ENCODE assay signal across 11 cellular contexts in the genomic region with DNA sequence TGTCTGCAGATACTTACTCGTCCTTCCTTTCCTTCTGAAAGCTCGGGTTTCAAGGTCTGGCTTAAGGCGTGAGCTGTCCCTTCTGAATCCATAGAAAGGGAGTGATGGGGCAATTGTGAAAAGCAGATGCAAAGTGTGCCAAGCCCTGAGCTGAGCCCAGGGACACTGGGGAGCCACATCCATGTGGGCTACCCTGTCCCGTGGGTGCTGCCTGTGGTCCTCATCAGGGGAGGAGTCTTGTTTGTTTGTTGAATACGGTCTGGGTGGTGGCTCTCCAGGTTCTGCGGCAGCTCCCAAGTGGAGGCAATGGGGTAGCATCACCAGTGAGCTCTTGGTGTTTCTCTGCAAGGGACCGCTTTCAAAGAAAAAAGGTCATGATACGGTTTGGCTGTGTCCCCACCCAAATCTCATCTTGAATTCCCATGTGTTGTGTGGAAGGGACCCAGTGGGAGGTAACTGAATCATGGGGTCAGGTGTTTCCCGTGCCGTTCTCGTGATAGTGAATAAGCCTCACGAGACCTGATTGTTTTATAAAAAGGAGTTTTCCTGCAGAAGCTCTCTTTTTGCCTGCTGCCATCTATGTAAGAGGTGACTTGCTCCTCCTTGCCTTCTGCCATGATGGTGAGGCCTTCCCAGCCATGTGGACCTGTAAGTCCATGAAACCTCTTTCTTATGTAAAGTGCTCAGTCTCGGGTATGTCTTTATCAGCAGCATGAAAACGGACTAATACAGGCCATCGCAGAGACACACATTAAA. TPM values are rescaled to one million over a fixed set of nuclear protein-coding genes. Genes with fewer than 3 reads are reported as not detected.
DNase-seq lines count a peak whose midpoint lies in the region; ATAC-seq and TF ChIP-seq lines count a peak whose summit lies in the region.
"Had no signal": no experiment of that assay in that cellular context is flagged by ENCODE, and none has a peak within 500 bp of the region (broad histone marks: within the 10 kb centered on the region; RNA-seq: fewer than 3 reads in every experiment).

No MANE protein-coding gene starts in this region.

- peak overlapping the region; percentile 97 for H3K4me3 Mint-ChIP-seq in activated naive CD4-positive, alpha-beta T cell treated with anti-CD3 and anti-CD28 coated beads, Interleukin-2, amount 50 U/mL, for 24 hours
- H3K4me3 Mint-ChIP-seq in activated T-helper 2 cell treated with anti-CD3 and anti-CD28 coated beads, Interferon-gamma antibody, Interleukin-2, Interleukin-4, amounts not matched to agents 10 μg/mL and 5 μg/mL and 100 μg/mL, durations not matched to agents 14 hours and 24 hours and 36 hours (ENCODE audit: low read depth) = peak overlapping the region; percentile 45

- no peak overlapping the region for H3K4me2 ChIP-seq in mesendoderm (ENCODE audit: low read length)

- H3K27me3 ChIP-seq in mesendoderm (ENCODE audit: insufficient read depth, low read length, poor library complexity) = no peaks in the 10 kb centered on the region
- H3K27me3 ChIP-seq in thyroid gland = no peaks in the 10 kb centered on the region
- no peaks in the 10 kb centered on the region for H3K27me3 ChIP-seq in body of pancreas

- H2BK15ac ChIP-seq in mesendoderm (replicated peaks; ENCODE audit: low read depth) = no peak overlapping the region

- peaks cover 32% of the 10 kb centered on the region for H3K4me1 Mint-ChIP-seq in activated naive CD4-positive, alpha-beta T cell treated with anti-CD3 and anti-CD28 coated beads, Interleukin-2, amount 50 U/mL, for 24 hours
- H3K4me1 Mint-ChIP-seq in activated T-helper 2 cell treated with anti-CD3 and anti-CD28 coated beads, Interferon-gamma antibody, Interleukin-2, Interleukin-4, amounts not matched to agents 10 μg/mL and 5 μg/mL and 100 μg/mL, durations not matched to agents 14 hours and 24 hours and 36 hours (ENCODE audit: low read depth) = peaks cover 17% of the 10 kb centered on the region

- no peak overlapping the region for H3K56ac ChIP-seq in mesendoderm (ENCODE audit: low read length)

- no peak overlapping the region for H4K8ac ChIP-seq in mesendoderm (ENCODE audit: low read depth, low read length)

- intact Hi-C loops in activated T-helper 2 cell treated with anti-CD3 and anti-CD28 coated beads, Interferon-gamma antibody, Interleukin-2, Interleukin-4, amounts not matched to agents 10 μg/mL and 5 μg/mL and 100 μg/mL, durations not matched to agents 14 hours and 24 hours and 36 hours (cut with micrococcal nuclease) = loop anchor here (5.0 kb wide), 1 partner anchor 38 kb away; a partner anchor contains a TSS
- intact Hi-C loops in thyroid gland (cut with DNase I) (no loop called here), body of pancreas (cut with DNase I) (loop anchor here (10.0 kb wide), 1 partner anchor 96 kb away; no protein-coding TSS in a partner anchor)

- H3K4me3 ChIP-seq in mesendoderm (ENCODE audit: low read length) (no peak overlapping the region), thyroid gland (replicated peaks in 1 of 3) (no peak overlapping the region), body of pancreas (no peak overlapping the region)

- ATAC-seq in HG03045 (IDR thresholded peaks at IDR 0.05; ENCODE audit: unreplicated experiment) (no peak), body of pancreas (no peak)

- no peaks in the 10 kb centered on the region for H3K36me3 ChIP-seq in mesendoderm (ENCODE audit: control insufficient read depth, insufficient read depth, low read length)
- H3K36me3 ChIP-seq in thyroid gland = peaks cover 5 to 9% of the 10 kb centered on the region in 2 donors
- H3K36me3 ChIP-seq in body of pancreas (replicated peaks in 1 of 2; ENCODE audit: insufficient read depth in 1 of 2, low read depth in 2 of 2) = peaks cover 0 to 5% of the 10 kb centered on the region in 2 donors

- H3K9me3 ChIP-seq in thyroid gland (no peaks in the 10 kb centered on the region), body of pancreas (no peaks in the 10 kb centered on the region)

- no CpG with 5 or more reads among the region's 15 CpGs for WGBS in mesendoderm (ENCODE audit: extremely low coverage, insufficient coverage, low lambda C conversion rate)
- WGBS in thyroid gland, 2 donors = 88% methylated on average over 15 of the region's 15 CpGs
- 84 to 87% methylated on average over 15 of the region's 15 CpGs for WGBS in body of pancreas, 2 donors

- H3K79me1 ChIP-seq in mesendoderm (ENCODE audit: low read length) = peaks cover 4% of the 10 kb centered on the region

- no peak for DNase-seq in activated naive CD4-positive, alpha-beta T cell treated with Interleukin-2 at 50 U/mL for 16 hours
- no peak for DNase-seq in activated T-helper 2 cell treated with anti-CD3 and anti-CD28 coated beads, Interferon-gamma antibody, Interleukin-2, Interleukin-4, amounts not matched to agents 10 μg/mL and 5 μg/mL and 100 μg/mL, durations not matched to agents 14 hours and 24 hours and 36 hours (ENCODE audit: low spot score)
- DNase-seq in mesendoderm = no peak
- no peak for DNase-seq in thyroid gland
- no peak for DNase-seq in body of pancreas
- DNase-seq in NCI-H345 (lab: John Stamatoyannopoulos, UW) = no peak
- DNase-seq: activated CD4-positive, alpha-beta T cell treated with anti-CD3 and anti-CD28 coated beads for 1 hour; AML-193; NK-92 treated with Interleukin-12 subunit alpha and Interleukin-12 subunit beta, amount 100 ng/mL, for 24 hours had no signal

- H3K27ac ChIP-seq in mesendoderm (ENCODE audit: low read depth, low read length) (no peak overlapping the region), thyroid gland (peak overlapping the region in 2 of 3 donors; percentile 34 to 75), body of pancreas (peak overlapping the region in 1 of 4 donors; percentile 76)

- no peak overlapping the region for H3K23ac ChIP-seq in mesendoderm (ENCODE audit: low read length)

- no peak overlapping the region for H2AK5ac ChIP-seq in mesendoderm (ENCODE audit: low read length)

- H2BK120ac ChIP-seq in mesendoderm (ENCODE audit: low read depth, low read length) = no peak overlapping the region

- H4K5ac ChIP-seq in mesendoderm (ENCODE audit: low read length) = peak overlapping the region; percentile 5

- peaks cover 8% of the 10 kb centered on the region for H3K79me2 ChIP-seq in mesendoderm (ENCODE audit: control insufficient read depth, insufficient read depth, low read length)

- peak overlapping the region; percentile 99 for H3K27ac Mint-ChIP-seq in activated naive CD4-positive, alpha-beta T cell treated with anti-CD3 and anti-CD28 coated beads, Interleukin-2, amount 50 U/mL, for 24 hours
- H3K27ac Mint-ChIP-seq in activated T-helper 2 cell treated with anti-CD3 and anti-CD28 coated beads, Interferon-gamma antibody, Interleukin-2, Interleukin-4, amounts not matched to agents 10 μg/mL and 5 μg/mL and 100 μg/mL, durations not matched to agents 14 hours and 24 hours and 36 hours = peak overlapping the region; percentile 89

- no peak overlapping the region for H3K9ac ChIP-seq in mesendoderm (ENCODE audit: low read length)

- peaks cover 7% of the 10 kb centered on the region for H3K36me3 Mint-ChIP-seq in activated naive CD4-positive, alpha-beta T cell treated with anti-CD3 and anti-CD28 coated beads, Interleukin-2, amount 50 U/mL, for 24 hours
- H3K36me3 Mint-ChIP-seq in activated T-helper 2 cell treated with anti-CD3 and anti-CD28 coated beads, Interferon-gamma antibody, Interleukin-2, Interleukin-4, amounts not matched to agents 10 μg/mL and 5 μg/mL and 100 μg/mL, durations not matched to agents 14 hours and 24 hours and 36 hours (ENCODE audit: low read depth) = peaks cover 12% of the 10 kb centered on the region

- H3K4me1 ChIP-seq in mesendoderm (ENCODE audit: control insufficient read depth, low read depth, low read length) (no peaks in the 10 kb centered on the region), thyroid gland (peaks cover 6 to 22% of the 10 kb centered on the region in 2 donors), body of pancreas (peaks cover 21% of the 10 kb centered on the region)

- no peak overlapping the region for H3K18ac ChIP-seq in mesendoderm (ENCODE audit: low read length)

- no peak overlapping the region for H2BK5ac ChIP-seq in mesendoderm (ENCODE audit: low read length)

- H3K4ac ChIP-seq in mesendoderm (ENCODE audit: low read depth, low read length) = no peak overlapping the region

- no peaks in the 10 kb centered on the region for H3K9me3 Mint-ChIP-seq in activated naive CD4-positive, alpha-beta T cell treated with anti-CD3 and anti-CD28 coated beads, Interleukin-2, amount 50 U/mL, for 24 hours
- H3K9me3 Mint-ChIP-seq in activated T-helper 2 cell treated with anti-CD3 and anti-CD28 coated beads, Interferon-gamma antibody, Interleukin-2, Interleukin-4, amounts not matched to agents 10 μg/mL and 5 μg/mL and 100 μg/mL, durations not matched to agents 14 hours and 24 hours and 36 hours = no peaks in the 10 kb centered on the region

- TF ChIP-seq CTCF in thyroid gland (IDR thresholded peaks at IDR 0.05) (no peak), body of pancreas (IDR thresholded peaks at IDR 0.05) (no peak)

- H3K27me3 Mint-ChIP-seq in activated naive CD4-positive, alpha-beta T cell treated with anti-CD3 and anti-CD28 coated beads, Interleukin-2, amount 50 U/mL, for 24 hours = no peaks in the 10 kb centered on the region
- peaks cover 3% of the 10 kb centered on the region for H3K27me3 Mint-ChIP-seq in activated T-helper 2 cell treated with anti-CD3 and anti-CD28 coated beads, Interferon-gamma antibody, Interleukin-2, Interleukin-4, amounts not matched to agents 10 μg/mL and 5 μg/mL and 100 μg/mL, durations not matched to agents 14 hours and 24 hours and 36 hours (ENCODE audit: low read depth)

- TF ChIP-seq POLR2A in thyroid gland (IDR thresholded peaks at IDR 0.05) = no peak
- no peak for TF ChIP-seq POLR2A in body of pancreas (IDR thresholded peaks at IDR 0.05)

RNA-seq across cellular contexts. Expression of a gene that starts 1.0 kb away (rescaled TPM):
- total RNA-seq in activated T-helper 2 cell treated with anti-CD3 and anti-CD28 coated beads, Interferon-gamma antibody, Interleukin-2, Interleukin-4, amounts not matched to agents 10 μg/mL and 5 μg/mL and 100 μg/mL, durations not matched to agents 14 hours and 24 hours and 36 hours = 29.4 and 35.0 TPM in 2 replicates
- polyA plus RNA-seq in mesendoderm (2013, experiment 1 of 2) = 29.2 TPM
- 26.5 TPM for polyA plus RNA-seq in mesendoderm (2013, experiment 2 of 2)
- total RNA-seq in thyroid gland (10 to 100 TPM; 27.3 to 47.1 (median 43.0) TPM), body of pancreas (10 to 100 TPM; 20.2 to 26.0 TPM)

RNA-seq across cellular contexts. Expression of a gene that starts 4.9 kb away (rescaled TPM):
- not detected in 2 replicates for total RNA-seq in activated T-helper 2 cell treated with anti-CD3 and anti-CD28 coated beads, Interferon-gamma antibody, Interleukin-2, Interleukin-4, amounts not matched to agents 10 μg/mL and 5 μg/mL and 100 μg/mL, durations not matched to agents 14 hours and 24 hours and 36 hours
- 12.4 TPM for polyA plus RNA-seq in mesendoderm (2013, experiment 1 of 2)
- polyA plus RNA-seq in mesendoderm (2013, experiment 2 of 2) = 14.3 TPM
- total RNA-seq in thyroid gland (100 to 1,000 TPM; 172 to 385 (median 287) TPM), body of pancreas (10 to 100 TPM in 1 of 2 donors, 1 to 10 TPM in 1; 2.6 to 17.1 TPM)

RNA-seq across cellular contexts. Expression of a gene that starts 27.0 kb away (rescaled TPM):
- total RNA-seq in activated T-helper 2 cell treated with anti-CD3 and anti-CD28 coated beads, Interferon-gamma antibody, Interleukin-2, Interleukin-4, amounts not matched to agents 10 μg/mL and 5 μg/mL and 100 μg/mL, durations not matched to agents 14 hours and 24 hours and 36 hours = 21.7 and 23.9 TPM in 2 replicates
- 14.7 TPM for polyA plus RNA-seq in mesendoderm (2013, experiment 1 of 2)
- polyA plus RNA-seq in mesendoderm (2013, experiment 2 of 2) = 15.9 TPM
- total RNA-seq in thyroid gland (10 to 100 TPM in 2 of 4 donors, 1 to 10 TPM in 2; 8.7 to 14.9 (median 10.9) TPM), body of pancreas (1 to 10 TPM; 2.0 to 2.9 TPM)

RNA-seq across cellular contexts. Expression of a gene that starts 36.9 kb away (rescaled TPM):
- total RNA-seq in activated T-helper 2 cell treated with anti-CD3 and anti-CD28 coated beads, Interferon-gamma antibody, Interleukin-2, Interleukin-4, amounts not matched to agents 10 μg/mL and 5 μg/mL and 100 μg/mL, durations not matched to agents 14 hours and 24 hours and 36 hours = 9.8 and 11.1 TPM in 2 replicates
- 7.8 TPM for polyA plus RNA-seq in mesendoderm (2013, experiment 1 of 2)
- 8.3 TPM for polyA plus RNA-seq in mesendoderm (2013, experiment 2 of 2)
- 10 to 100 TPM; 26.0 to 46.8 (median 30.8) TPM for total RNA-seq in thyroid gland
- 10 to 100 TPM in 1 of 2 donors, 1 to 10 TPM in 1; 7.9 to 24.6 TPM for total RNA-seq in body of pancreas

Comparison
In these comparisons a context has a peak if more than half of its experiments do, and no peak if none do; other contexts are left out.
1. RNA of a gene that starts 4.9 kb away (total RNA-seq): 172 to 385 TPM in thyroid gland; 2.6 to 17.1 TPM in body of pancreas and not detected in activated T-helper 2 cell treated with anti-CD3 and anti-CD28 coated beads, Interferon-gamma antibody, Interleukin-2, Interleukin-4, amounts not matched to agents 10 μg/mL and 5 μg/mL and 100 μg/mL, durations not matched to agents 14 hours and 24 hours and 36 hours; every median in the first group is over 4 times any median in the second.